26 cellular contexts compared by ENCODE assay signal in genomic region chr21:46113497-46114176, GRCh38. TPM values are rescaled to one million over a fixed set of nuclear protein-coding genes. Genes with fewer than 3 reads are reported as not detected.
DNase-seq lines count a peak whose midpoint lies in the region; ATAC-seq and TF ChIP-seq lines count a peak whose summit lies in the region.
"Had no signal": no experiment of that assay in that cellular context is flagged by ENCODE, and none has a peak within 500 bp of the region (broad histone marks: within the 10 kb centered on the region; RNA-seq: fewer than 3 reads in every experiment).

No MANE protein-coding gene starts in this region.

- CTCF ChIA-PET in Calu3 (lab: Charles Lee), result no interaction called here

- H3K9me3 Mint-ChIP-seq in activated T-cell treated with anti-CD3 and anti-CD28 coated beads, Interleukin-2, amount 50 U/mL, for 24 hours, result no peaks in the 10 kb centered on the region
- no peaks in the 10 kb centered on the region for H3K9me3 Mint-ChIP-seq in Calu3 (ENCODE audit: low read depth, unreplicated experiment)

- intact Hi-C loops in posterior vena cava (cut with DNase I) (no loop called here), Calu3 (cut with micrococcal nuclease; ENCODE audit: unreplicated experiment) (no loop called here)

- no TSS peak for BruUV-seq in Calu3 (replicated peaks; lab: Mats Ljungman, UMichigan)

- no peak overlapping the region for H3K4me3 Mint-ChIP-seq in activated T-cell treated with anti-CD3 and anti-CD28 coated beads, Interleukin-2, amount 50 U/mL, for 24 hours
- H3K4me3 Mint-ChIP-seq in Calu3 (ENCODE audit: low read depth, unreplicated experiment), result no peak overlapping the region
- H3K4me3 Mint-ChIP-seq: H9; T-helper 1 cell treated with Interleukin-12 subunit alpha and Interleukin-12 subunit beta and Interleukin-4 antibody, amounts not matched to agents 30 μg/mL and 1 μg/mL, for 36 hours had no signal

- H3K4me1 Mint-ChIP-seq in activated T-cell treated with anti-CD3 and anti-CD28 coated beads, Interleukin-2, amount 50 U/mL, for 24 hours (ENCODE audit: low read depth), result no peaks in the 10 kb centered on the region
- no peaks in the 10 kb centered on the region for H3K4me1 Mint-ChIP-seq in Calu3 (ENCODE audit: low read depth, unreplicated experiment)

- no peaks in the 10 kb centered on the region for H3K27me3 Mint-ChIP-seq in activated T-cell treated with anti-CD3 and anti-CD28 coated beads, Interleukin-2, amount 50 U/mL, for 24 hours
- no peaks in the 10 kb centered on the region for H3K27me3 Mint-ChIP-seq in Calu3 (ENCODE audit: unreplicated experiment)

- peaks cover 7% of the 10 kb centered on the region for H3K36me3 Mint-ChIP-seq in activated T-cell treated with anti-CD3 and anti-CD28 coated beads, Interleukin-2, amount 50 U/mL, for 24 hours (ENCODE audit: low read depth)
- no peaks in the 10 kb centered on the region for H3K36me3 Mint-ChIP-seq in Calu3 (ENCODE audit: insufficient read depth, unreplicated experiment)

- H3K36me3 ChIP-seq in H7 (replicated peaks; ENCODE audit: control insufficient read depth, insufficient read depth, low read length), result peaks cover 12% of the 10 kb centered on the region

- H3K4me3 ChIP-seq in H7 (ENCODE audit: insufficient read depth, low read depth, low read length), result no peak overlapping the region
- H3K4me3 ChIP-seq: esophagus squamous epithelium, gastroesophageal sphincter, lung, tibial artery had no signal

- no peaks in the 10 kb centered on the region for H3K27me3 ChIP-seq in H7 (ENCODE audit: control insufficient read depth, insufficient read depth, low read length)
- H3K27me3 ChIP-seq: esophagus squamous epithelium, gastroesophageal sphincter, tibial artery had no signal

- TF ChIP-seq CTCF in Calu3 (IDR thresholded peaks at IDR 0.05; ENCODE audit: unreplicated experiment), result no peak

- peak; percentile 13 for DNase-seq in activated T-cell treated with anti-CD3 and anti-CD28 coated beads, Interleukin-2, amount 50 U/mL, for 24 hours
- no peak for DNase-seq in activated T-cell treated with anti-CD3 and anti-CD28 coated beads for 4 hours
- DNase-seq in H7, result peak; percentile 17
- DNase-seq in epidermal melanocyte (ENCODE audit: insufficient read length, low spot score), result peak; percentile 5
- peak; percentile 65 for DNase-seq in posterior vena cava (ENCODE audit: low spot score)
- no peak for DNase-seq in Calu3
- DNase-seq: activated CD4-positive, alpha-beta T cell treated with anti-CD3 and anti-CD28 coated beads for 4 hours; activated naive CD4-positive, alpha-beta T cell; C1 segment of cervical spinal cord; cortex of kidney; esophagus squamous epithelium; hypothalamus; NCI-H1048; NCI-H187; NCI-H526 treated with DMSO at 0.1 percent for 48 hours; stimulated activated CD4-positive, alpha-beta T cell treated with anti-CD3 and anti-CD28 coated beads, Interleukin-4, amount 100 ng/mL, for 4 hours; stimulated activated naive CD4-positive, alpha-beta T cell treated with Interleukin-2 at 50 U/mL for 16 hours had no signal

- no peak overlapping the region for H3K27ac Mint-ChIP-seq in activated T-cell treated with anti-CD3 and anti-CD28 coated beads, Interleukin-2, amount 50 U/mL, for 24 hours
- no peak overlapping the region for H3K27ac Mint-ChIP-seq in Calu3 (ENCODE audit: unreplicated experiment)
- H3K27ac Mint-ChIP-seq: T-helper 1 cell treated with Interleukin-12 subunit alpha and Interleukin-12 subunit beta and Interleukin-4 antibody, amounts not matched to agents 30 μg/mL and 1 μg/mL, for 36 hours had no signal

- ATAC-seq in GM18868 (IDR thresholded peaks at IDR 0.05; ENCODE audit: unreplicated experiment), result no peak
- ATAC-seq in GM21723 (IDR thresholded peaks at IDR 0.05; ENCODE audit: unreplicated experiment), result no peak
- ATAC-seq: gastroesophageal sphincter had no signal

RNA-seq across cellular contexts. Expression of gene COL6A2, which starts 15.7 kb away (rescaled TPM):
- 127 and 143 TPM in 2 replicates for total RNA-seq in H7 (2014; rRNA removed; shearing (Covaris generic))
- total RNA-seq in posterior vena cava (1,000 to 10,000 TPM; 1,504 to 1,642 TPM), Calu3 (2022) (3.4 and 3.8 TPM in 2 replicates)

RNA-seq across cellular contexts. Expression of gene FTCD, which starts 41.7 kb away (rescaled TPM):
- 1.6 TPM in 1 of 2 replicates, not detected in the other for total RNA-seq in H7 (2014; rRNA removed; shearing (Covaris generic))
- total RNA-seq in posterior vena cava (1 to 10 TPM in 1 of 2 donors, under 1 TPM in 1; 0.29 to 1.2 TPM), Calu3 (2022) (0.31 and 1.3 TPM in 2 replicates)
- total RNA-seq: bronchial epithelial cell, esophagus squamous epithelium, SK-MEL-5 had no signal

Comparison
In these comparisons a context has a peak if more than half of its experiments do, and no peak if none do; other contexts are left out.
1. DNase-seq: peak in activated T-cell treated with anti-CD3 and anti-CD28 coated beads, Interleukin-2, amount 50 U/mL, for 24 hours (single experiment), H7 (single experiment), epidermal melanocyte (single experiment) and posterior vena cava (single experiment); none in activated T-cell treated with anti-CD3 and anti-CD28 coated beads for 4 hours (single experiment) and Calu3 (single experiment).
2. RNA of gene COL6A2, which starts 15.7 kb away (total RNA-seq): 1,504 to 1,642 TPM in posterior vena cava and 127 to 143 TPM in H7; 3.4 to 3.8 TPM in Calu3; every median in the first group is over 10 times any median in the second.